ENCODE assay signal across 1 cellular context in the genomic region with DNA sequence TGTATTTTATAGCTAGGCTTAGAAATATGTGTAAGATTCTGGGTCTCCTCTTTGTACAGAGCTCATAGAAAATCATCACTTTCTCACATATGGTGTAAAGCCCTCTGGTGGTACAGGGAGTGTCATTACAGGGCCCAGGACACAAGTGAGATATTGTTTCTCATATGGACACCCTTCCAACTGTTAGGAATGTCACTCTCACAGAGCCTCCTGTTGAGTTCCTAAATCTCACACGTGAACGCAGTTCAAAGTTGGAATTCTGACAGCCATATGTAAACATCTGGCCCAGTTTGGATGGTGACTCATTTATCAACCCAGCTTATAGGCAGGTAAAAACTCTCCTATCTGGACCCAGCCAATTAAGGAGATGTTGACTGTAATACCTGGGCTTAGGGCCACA.
A peak's percentile ranks its signal among the peaks of the same experiment; 100 is the strongest.
TF ChIP-seq lines count a peak whose summit lies in the region.

No MANE protein-coding gene starts in this region.

TF ChIP-seq in HepG2, 621 proteins besides CTCF, POLR2A, EP300 and RAD21 (continued from another document and continues in another):
- no peak for TF ChIP-seq PATZ1 (CRISPR knock-in tag; IDR thresholded peaks at IDR 0.05)
- no peak for TF ChIP-seq PRDM15 (CRISPR knock-in tag; IDR thresholded peaks at IDR 0.05)
- no peak for TF ChIP-seq MED1 (CRISPR knock-in tag; IDR thresholded peaks at IDR 0.05)
- TF ChIP-seq SRY (CRISPR knock-in tag; IDR thresholded peaks at IDR 0.05) = no peak
- no peak for TF ChIP-seq POGZ (CRISPR knock-in tag; IDR thresholded peaks at IDR 0.05)
- TF ChIP-seq NFKBIZ (CRISPR knock-in tag; IDR thresholded peaks at IDR 0.05) = no peak
- TF ChIP-seq ZSCAN21 (CRISPR knock-in tag; IDR thresholded peaks at IDR 0.05; ENCODE audit: borderline replicate concordance) = no peak
- TF ChIP-seq SNAPC5 (CRISPR knock-in tag; IDR thresholded peaks at IDR 0.05; ENCODE audit: borderline replicate concordance) = no peak
- TF ChIP-seq FOSL2 (CRISPR knock-in tag; IDR thresholded peaks at IDR 0.05) = peak; percentile 93
- TF ChIP-seq CEBPG (CRISPR knock-in tag; IDR thresholded peaks at IDR 0.05) = no peak
- TF ChIP-seq ZNF333 (CRISPR knock-in tag; IDR thresholded peaks at IDR 0.05; ENCODE audit: borderline replicate concordance) = no peak
- TF ChIP-seq SAP130 (CRISPR knock-in tag; IDR thresholded peaks at IDR 0.05; ENCODE audit: low read depth) = peak; percentile 79
- TF ChIP-seq FOXA1 (IDR thresholded peaks at IDR 0.05) = no peak
- TF ChIP-seq FOXA1 (CRISPR knock-in tag; IDR thresholded peaks at IDR 0.05) = peak; percentile 68; the same call in 1 of the 2 replicates
- TF ChIP-seq ZBTB2 (CRISPR knock-in tag; IDR thresholded peaks at IDR 0.05; ENCODE audit: low read depth) = no peak
- no peak for TF ChIP-seq PAWR (CRISPR knock-in tag; IDR thresholded peaks at IDR 0.05; ENCODE audit: borderline replicate concordance)
- no peak for TF ChIP-seq HMG20B (CRISPR knock-in tag; conservative IDR thresholded peaks at IDR 0.05)
- no peak for TF ChIP-seq IKZF1 (IDR thresholded peaks at IDR 0.05)
- TF ChIP-seq HMGXB4 (CRISPR knock-in tag; IDR thresholded peaks at IDR 0.05; ENCODE audit: borderline replicate concordance in 1 of 2, low read depth in 1 of 2) = peak; percentile 18 to 34; a peak in 2 of 4 replicates
- TF ChIP-seq ZNF280D (CRISPR knock-in tag; IDR thresholded peaks at IDR 0.05) = no peak
- no peak for TF ChIP-seq NKX3-1 (CRISPR knock-in tag; IDR thresholded peaks at IDR 0.05)
- no peak for TF ChIP-seq SSRP1 (CRISPR knock-in tag; IDR thresholded peaks at IDR 0.05)
- TF ChIP-seq SOX6 (IDR thresholded peaks at IDR 0.05) = no peak
- TF ChIP-seq SOX6 (CRISPR knock-in tag; IDR thresholded peaks at IDR 0.05) = peak; percentile 69
- TF ChIP-seq NFYC (CRISPR knock-in tag; IDR thresholded peaks at IDR 0.05) = no peak
- no peak for TF ChIP-seq THYN1 (CRISPR knock-in tag; IDR thresholded peaks at IDR 0.05; ENCODE audit: borderline replicate concordance, low read depth)
- no peak for TF ChIP-seq ZNF609 (CRISPR knock-in tag; IDR thresholded peaks at IDR 0.05; ENCODE audit: borderline replicate concordance)
- TF ChIP-seq, protein P1, sequence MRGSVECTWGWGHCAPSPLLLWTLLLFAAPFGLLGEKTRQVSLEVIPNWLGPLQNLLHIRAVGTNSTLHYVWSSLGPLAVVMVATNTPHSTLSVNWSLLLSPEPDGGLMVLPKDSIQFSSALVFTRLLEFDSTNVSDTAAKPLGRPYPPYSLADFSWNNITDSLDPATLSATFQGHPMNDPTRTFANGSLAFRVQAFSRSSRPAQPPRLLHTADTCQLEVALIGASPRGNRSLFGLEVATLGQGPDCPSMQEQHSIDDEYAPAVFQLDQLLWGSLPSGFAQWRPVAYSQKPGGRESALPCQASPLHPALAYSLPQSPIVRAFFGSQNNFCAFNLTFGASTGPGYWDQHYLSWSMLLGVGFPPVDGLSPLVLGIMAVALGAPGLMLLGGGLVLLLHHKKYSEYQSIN (CRISPR knock-in tag; IDR thresholded peaks at IDR 0.05; ENCODE audit: borderline replicate concordance) = no peak
- TF ChIP-seq KLF9 (CRISPR knock-in tag; IDR thresholded peaks at IDR 0.05; ENCODE audit: low read depth) = no peak
- no peak for TF ChIP-seq ZNF607 (CRISPR knock-in tag; IDR thresholded peaks at IDR 0.05; ENCODE audit: borderline replicate concordance)
- 0 out of 2 replicates have a peak, but pooled peaks have one; percentile 13 for TF ChIP-seq DRAP1 (CRISPR knock-in tag; IDR thresholded peaks at IDR 0.05)
- no peak for TF ChIP-seq HOXA5 (CRISPR knock-in tag; IDR thresholded peaks at IDR 0.05)
- TF ChIP-seq MTA1 (CRISPR knock-in tag; IDR thresholded peaks at IDR 0.05; ENCODE audit: borderline replicate concordance) = no peak
- TF ChIP-seq ZNF235 (CRISPR knock-in tag; IDR thresholded peaks at IDR 0.05; ENCODE audit: borderline replicate concordance) = no peak
- TF ChIP-seq, protein P2, sequence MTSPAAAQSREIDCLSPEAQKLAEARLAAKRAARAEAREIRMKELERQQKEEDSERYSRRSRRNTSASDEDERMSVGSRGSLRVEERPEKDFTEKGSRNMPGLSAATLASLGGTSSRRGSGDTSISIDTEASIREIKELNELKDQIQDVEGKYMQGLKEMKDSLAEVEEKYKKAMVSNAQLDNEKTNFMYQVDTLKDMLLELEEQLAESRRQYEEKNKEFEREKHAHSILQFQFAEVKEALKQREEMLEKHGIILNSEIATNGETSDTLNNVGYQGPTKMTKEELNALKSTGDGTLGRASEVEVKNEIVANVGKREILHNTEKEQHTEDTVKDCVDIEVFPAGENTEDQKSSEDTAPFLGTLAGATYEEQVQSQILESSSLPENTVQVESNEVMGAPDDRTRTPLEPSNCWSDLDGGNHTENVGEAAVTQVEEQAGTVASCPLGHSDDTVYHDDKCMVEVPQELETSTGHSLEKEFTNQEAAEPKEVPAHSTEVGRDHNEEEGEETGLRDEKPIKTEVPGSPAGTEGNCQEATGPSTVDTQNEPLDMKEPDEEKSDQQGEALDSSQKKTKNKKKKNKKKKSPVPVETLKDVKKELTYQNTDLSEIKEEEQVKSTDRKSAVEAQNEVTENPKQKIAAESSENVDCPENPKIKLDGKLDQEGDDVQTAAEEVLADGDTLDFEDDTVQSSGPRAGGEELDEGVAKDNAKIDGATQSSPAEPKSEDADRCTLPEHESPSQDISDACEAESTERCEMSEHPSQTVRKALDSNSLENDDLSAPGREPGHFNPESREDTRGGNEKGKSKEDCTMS (CRISPR knock-in tag; conservative IDR thresholded peaks at IDR 0.05) = no peak
- TF ChIP-seq BCL6 (CRISPR knock-in tag; IDR thresholded peaks at IDR 0.05) = 0 out of 2 replicates have a peak, but pooled peaks have one; percentile 8
